11 cellular contexts compared by ENCODE assay signal in the genomic region with DNA sequence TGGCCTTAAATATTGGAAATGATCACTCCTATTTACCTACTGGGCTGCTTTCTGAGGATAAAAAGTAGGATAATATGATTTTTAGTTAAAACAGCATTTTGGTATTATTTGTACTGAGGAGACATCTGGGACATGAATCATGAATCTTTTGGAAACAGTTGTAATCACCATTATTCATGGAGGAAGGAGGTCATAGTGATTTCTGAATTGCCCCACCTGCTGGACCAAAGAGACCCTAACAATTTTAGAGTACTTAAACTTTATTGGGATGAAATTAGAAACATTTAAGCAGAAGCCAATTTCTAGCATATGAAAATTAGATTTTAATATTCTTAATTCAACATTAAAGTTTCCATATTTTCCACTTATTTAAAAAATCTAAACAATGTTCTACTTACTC.
A peak's percentile ranks its signal among the peaks of the same experiment; 100 is the strongest.
DNase-seq lines count a peak whose midpoint lies in the region; ATAC-seq and TF ChIP-seq lines count a peak whose summit lies in the region.
"Had no signal": no experiment of that assay in that cellular context is flagged by ENCODE, and none has a peak within 500 bp of the region (broad histone marks: within the 10 kb centered on the region; RNA-seq: fewer than 3 reads in every experiment).

No MANE protein-coding gene starts in this region.

- TF ChIP-seq POLR2A in right lobe of liver (IDR thresholded peaks at IDR 0.05) = no peak

- peaks cover 19% of the 10 kb centered on the region for H3K36me3 Mint-ChIP-seq in natural killer cell treated with Interleukin-12 subunit alpha and Interleukin-12 subunit beta and Interleukin-15 and Interleukin-18, amount 100 ng/mL, for 72 hours

- in situ Hi-C loops in Caki2 (cut with HindIII; ENCODE audit: low pct_unique_long_range_greater_than_20kb, low sequenced_read_pairs) = no loop called here
- in situ Hi-C loops in astrocyte of the spinal cord (cut with HindIII; ENCODE audit: low sequenced_read_pairs) = no loop called here

- DNase-seq in Caki2 (ENCODE audit: low read depth) = peak; percentile 22
- DNase-seq in Kasumi-1 (lab: John Stamatoyannopoulos, UW) = peak; percentile 23 to 36
- peak; percentile 47 for DNase-seq in astrocyte of the spinal cord (ENCODE audit: low read depth, low spot score)
- no peak for DNase-seq in right lobe of liver
- DNase-seq in NCI-H1048 (lab: John Stamatoyannopoulos, UW) = no peak
- DNase-seq in natural killer cell treated with Interleukin-12 subunit alpha and Interleukin-12 subunit beta and Interleukin-15 and Interleukin-18, amount 100 ng/mL, for 72 hours (ENCODE audit: low spot score) = no peak
- no peak for DNase-seq in pons (ENCODE audit: low spot score)
- DNase-seq: activated effector memory CD4-positive, alpha-beta T cell treated with anti-CD3 and anti-CD28 coated beads, Interleukin-2, amount 50 U/mL, for 16 hours; immature natural killer cell; Right ventricle myocardium superior had no signal

- H3K27ac Mint-ChIP-seq in natural killer cell treated with Interleukin-12 subunit alpha and Interleukin-12 subunit beta and Interleukin-15 and Interleukin-18, amount 100 ng/mL, for 72 hours = no peak overlapping the region
- H3K27ac Mint-ChIP-seq: immature natural killer cell had no signal

- no peaks in the 10 kb centered on the region for H3K4me1 ChIP-seq in right lobe of liver

- H3K36me3 ChIP-seq in right lobe of liver = no peaks in the 10 kb centered on the region

- H3K9me3 Mint-ChIP-seq in natural killer cell treated with Interleukin-12 subunit alpha and Interleukin-12 subunit beta and Interleukin-15 and Interleukin-18, amount 100 ng/mL, for 72 hours = peaks cover 6% of the 10 kb centered on the region

- no peaks in the 10 kb centered on the region for H3K27me3 ChIP-seq in right lobe of liver

- intact Hi-C loops in right lobe of liver (cut with DNase I) = no loop called here

- peak; percentile 41 to 67 (median 58) for ATAC-seq in right lobe of liver
- no peak for ATAC-seq in natural killer cell treated with Interleukin-12 subunit alpha and Interleukin-12 subunit beta and Interleukin-15 and Interleukin-18, amount 100 ng/mL, for 72 hours
- ATAC-seq in GM21786 (IDR thresholded peaks at IDR 0.05; ENCODE audit: unreplicated experiment) = no peak

- H3K4me1 Mint-ChIP-seq in natural killer cell treated with Interleukin-12 subunit alpha and Interleukin-12 subunit beta and Interleukin-15 and Interleukin-18, amount 100 ng/mL, for 72 hours (ENCODE audit: low read depth in 2 of 2) = peaks cover 0 to 7% of the 10 kb centered on the region in 2 donors
- H3K4me1 Mint-ChIP-seq: immature natural killer cell had no signal

- no peak overlapping the region for H3K4me3 Mint-ChIP-seq in natural killer cell treated with Interleukin-12 subunit alpha and Interleukin-12 subunit beta and Interleukin-15 and Interleukin-18, amount 100 ng/mL, for 72 hours
- H3K4me3 Mint-ChIP-seq: immature natural killer cell had no signal

- H3K4me3 ChIP-seq in astrocyte of the spinal cord (ENCODE audit: low read depth, low read length) (no peak overlapping the region), right lobe of liver (no peak overlapping the region)

- no peaks in the 10 kb centered on the region for H3K27me3 Mint-ChIP-seq in natural killer cell treated with Interleukin-12 subunit alpha and Interleukin-12 subunit beta and Interleukin-15 and Interleukin-18, amount 100 ng/mL, for 72 hours

- TF ChIP-seq CTCF in astrocyte of the spinal cord (IDR thresholded peaks at IDR 0.05; ENCODE audit: low read depth, low read length) = peak; percentile 55
- TF ChIP-seq CTCF in right lobe of liver (IDR thresholded peaks at IDR 0.05) = peak; percentile 25 to 49 (median 44)

- no peak overlapping the region for H3K27ac ChIP-seq in right lobe of liver

- no peaks in the 10 kb centered on the region for H3K9me3 ChIP-seq in right lobe of liver

Comparison
In these comparisons a context has a peak if more than half of its experiments do, and no peak if none do; other contexts are left out.
1. DNase-seq: peak in Caki2 (single experiment), Kasumi-1 (2 of 2) and astrocyte of the spinal cord (single experiment); none in right lobe of liver (0 of 3), NCI-H1048 (single experiment), natural killer cell treated with Interleukin-12 subunit alpha and Interleukin-12 subunit beta and Interleukin-15 and Interleukin-18, amount 100 ng/mL, for 72 hours (single experiment) and pons (single experiment).
2. ATAC-seq: peak in right lobe of liver (4 of 4); none in natural killer cell treated with Interleukin-12 subunit alpha and Interleukin-12 subunit beta and Interleukin-15 and Interleukin-18, amount 100 ng/mL, for 72 hours (0 of 2) and GM21786 (single experiment).